In the genomic region with DNA sequence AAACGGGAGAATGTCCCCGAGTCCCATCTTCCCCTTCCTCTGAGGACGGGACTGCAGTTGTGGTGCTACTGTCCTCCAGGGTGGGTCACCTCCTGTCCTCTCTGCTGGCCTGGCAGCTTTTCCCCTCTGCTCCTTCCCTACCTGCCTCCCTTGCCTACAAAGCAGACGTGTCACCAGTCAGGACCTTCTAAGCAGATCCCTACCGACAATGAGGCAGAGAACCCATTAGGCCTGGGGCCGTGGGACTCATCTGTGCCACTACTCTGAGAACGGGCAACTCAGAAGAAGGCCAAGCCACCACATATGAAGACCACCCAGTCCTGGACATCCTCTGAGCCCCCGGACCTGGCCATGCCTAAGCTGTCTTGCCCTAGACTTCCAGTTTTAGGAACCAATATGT, we compare ENCODE assay signal across 18 cellular contexts.
"Had no signal": no experiment of that assay in that cellular context is flagged by ENCODE, and none has a peak within 500 bp of the region (broad histone marks: within the 10 kb centered on the region; RNA-seq: fewer than 3 reads in every experiment).

No MANE protein-coding gene starts in this region.

- H3K36me3 ChIP-seq: heart right ventricle, left lung, ovary had no signal

- H3K9me3 ChIP-seq: body of pancreas, heart right ventricle, left lung, ovary, psoas muscle had no signal

- H3K4me3 ChIP-seq: body of pancreas, heart right ventricle, left lung, lung, ovary, psoas muscle had no signal

- H3K4me1 Mint-ChIP-seq: activated naive CD8-positive, alpha-beta T cell treated with anti-CD3 and anti-CD28 coated beads, Interleukin-2, amount 50 U/mL, for 24 hours; naive B cell; stimulated activated memory B cell treated with anti-CD40 and anti-IgM and Interleukin-4, amounts not matched to agents 10 μg/mL and 1 μg/mL and 100 μg/mL, for 72 hours had no signal

- H3K27me3 ChIP-seq: body of pancreas, ovary had no signal

- ATAC-seq: activated naive CD8-positive, alpha-beta T cell treated with anti-CD3 and anti-CD28 coated beads, Interleukin-2, amount 50 U/mL, for 24 hours; activated T-cell treated with anti-CD3 and anti-CD28 coated beads, Interleukin-2, amount 50 U/mL, for 72 hours; body of pancreas; heart right ventricle; left lung; psoas muscle; right cardiac atrium; stimulated activated memory B cell treated with anti-CD40 and anti-IgM and Interleukin-4, amounts not matched to agents 10 μg/mL and 1 μg/mL and 100 μg/mL, for 72 hours; WTC11 had no signal

- H3K27ac Mint-ChIP-seq: activated naive CD8-positive, alpha-beta T cell treated with anti-CD3 and anti-CD28 coated beads, Interleukin-2, amount 50 U/mL, for 24 hours; activated T-cell treated with anti-CD3 and anti-CD28 coated beads, Interleukin-2, amount 50 U/mL, for 72 hours; naive B cell; stimulated activated memory B cell treated with anti-CD40 and anti-IgM and Interleukin-4, amounts not matched to agents 10 μg/mL and 1 μg/mL and 100 μg/mL, for 72 hours; WTC11 had no signal

- H3K4me3 Mint-ChIP-seq: activated naive CD8-positive, alpha-beta T cell treated with anti-CD3 and anti-CD28 coated beads, Interleukin-2, amount 50 U/mL, for 24 hours; activated T-cell treated with anti-CD3 and anti-CD28 coated beads, Interleukin-2, amount 50 U/mL, for 72 hours; naive B cell; stimulated activated memory B cell treated with anti-CD40 and anti-IgM and Interleukin-4, amounts not matched to agents 10 μg/mL and 1 μg/mL and 100 μg/mL, for 72 hours; WTC11 had no signal

- H3K27ac ChIP-seq: body of pancreas, heart right ventricle, left lung, ovary, psoas muscle had no signal

- H3K4me1 ChIP-seq: body of pancreas, left lung, psoas muscle had no signal

- H3K36me3 Mint-ChIP-seq: naive B cell; stimulated activated memory B cell treated with anti-CD40 and anti-IgM and Interleukin-4, amounts not matched to agents 10 μg/mL and 1 μg/mL and 100 μg/mL, for 72 hours; WTC11 had no signal

- DNase-seq: activated CD4-positive, alpha-beta T cell treated with anti-CD3 and anti-CD28 coated beads for 4 hours; activated CD4-positive, alpha-beta T cell treated with anti-CD3 and anti-CD28 coated beads, Interleukin-2, amount 50 U/mL, for 48 hours; activated gamma-delta T cell; activated naive CD4-positive, alpha-beta T cell treated with anti-CD3 and anti-CD28 coated beads, Interleukin-2, amount 50 U/mL, for 16 hours; activated naive CD8-positive, alpha-beta T cell treated with anti-CD3 and anti-CD28 coated beads, Interleukin-2, amount 50 U/mL, for 24 hours; activated T-cell treated with anti-CD3 and anti-CD28 coated beads, Interleukin-2, amount 50 U/mL, for 72 hours; body of pancreas; caudate nucleus; heart right ventricle; left lung; naive B cell; ovary; psoas muscle; right cardiac atrium; T-helper 9 cell had no signal

- H3K9me3 Mint-ChIP-seq: activated naive CD8-positive, alpha-beta T cell treated with anti-CD3 and anti-CD28 coated beads, Interleukin-2, amount 50 U/mL, for 24 hours; activated T-cell treated with anti-CD3 and anti-CD28 coated beads, Interleukin-2, amount 50 U/mL, for 72 hours; WTC11 had no signal
